Comparison of ENCODE assay signal across 27 cellular contexts in the genomic region with DNA sequence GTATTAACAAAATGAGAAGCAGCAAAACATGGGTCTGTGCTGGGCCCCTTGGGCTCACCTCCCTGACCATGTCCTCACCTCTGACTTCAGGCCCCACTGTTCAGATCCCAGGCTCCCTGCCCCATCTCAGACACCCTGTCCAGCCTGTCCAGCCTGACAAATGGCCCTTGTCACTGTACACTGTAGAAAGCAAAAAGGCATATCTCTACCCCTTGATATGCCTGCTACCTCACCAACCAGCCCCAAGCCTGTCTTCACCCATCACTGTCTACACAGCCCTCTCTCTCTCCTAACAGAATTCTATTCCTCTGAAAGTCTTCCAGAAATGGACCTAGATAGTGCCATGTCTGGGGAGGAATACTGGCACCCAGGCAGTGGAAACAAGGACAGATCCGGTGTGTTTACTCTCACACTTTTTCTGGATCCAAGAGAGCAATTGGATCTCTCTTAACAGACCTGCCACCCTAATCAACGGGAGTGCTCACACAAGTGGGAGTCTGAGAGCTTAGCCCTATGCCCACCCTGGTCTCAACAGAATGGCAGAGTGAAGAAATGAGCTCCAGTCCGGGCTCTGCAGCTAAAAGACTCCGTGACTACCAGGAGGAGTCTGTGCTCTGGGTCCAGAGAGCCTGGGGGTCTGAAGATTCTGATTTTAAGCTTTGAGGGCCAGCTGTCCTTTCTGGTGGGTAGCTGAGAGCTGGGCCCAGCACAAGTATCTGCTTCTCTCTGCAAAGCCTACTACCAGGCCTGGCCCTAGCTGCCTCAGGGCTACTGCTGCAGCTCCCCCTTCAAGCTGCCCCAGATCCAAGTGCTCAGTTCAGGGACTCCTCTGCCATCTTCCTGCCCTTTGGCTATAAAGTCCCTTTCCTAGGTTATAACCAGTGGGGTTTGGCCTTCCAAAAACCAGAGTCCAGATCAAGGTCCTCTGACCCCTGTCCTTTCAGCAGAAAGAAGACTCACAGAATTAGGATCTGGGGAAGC. TPM values are rescaled to one million over a fixed set of nuclear protein-coding genes. Genes with fewer than 3 reads are reported as not detected.
A peak's percentile ranks its signal among the peaks of the same experiment; 100 is the strongest.
DNase-seq lines count a peak whose midpoint lies in the region; ATAC-seq and TF ChIP-seq lines count a peak whose summit lies in the region.
"Had no signal": no experiment of that assay in that cellular context is flagged by ENCODE, and none has a peak within 500 bp of the region (broad histone marks: within the 10 kb centered on the region; RNA-seq: fewer than 3 reads in every experiment).

No MANE protein-coding gene starts in this region.

- no peak overlapping the region for H3K4me3 ChIP-seq in naive thymus-derived CD4-positive, alpha-beta T cell (ENCODE audit: low read length)
- H3K4me3 ChIP-seq: A549, breast epithelium, lung, MG63 had no signal

- no peaks in the 10 kb centered on the region for H3K27me3 ChIP-seq in naive thymus-derived CD4-positive, alpha-beta T cell (ENCODE audit: control insufficient read depth in 2 of 2, insufficient read depth in 2 of 2, low read length in 2 of 2)
- H3K27me3 ChIP-seq: breast epithelium, MG63 had no signal

- no peak overlapping the region for H3K27ac ChIP-seq in naive thymus-derived CD4-positive, alpha-beta T cell (ENCODE audit: low read depth, low read length)
- H3K27ac ChIP-seq: A549, breast epithelium, KMS-11 had no signal

- H3K4me3 Mint-ChIP-seq in endothelial cell (ENCODE audit: unreplicated experiment) (peak overlapping the region; percentile 35), Calu3 (ENCODE audit: low read depth, unreplicated experiment) (no peak overlapping the region)
- peak overlapping the region in 1 of 10 donors; percentile 2 for H3K4me3 Mint-ChIP-seq in naive thymus-derived CD4-positive, alpha-beta T cell
- H3K4me3 Mint-ChIP-seq: activated CD8-positive, alpha-beta T cell treated with anti-CD3 and anti-CD28 coated beads for 36 hours; activated naive CD4-positive, alpha-beta T cell treated with anti-CD3 and anti-CD28 coated beads, Interleukin-2, amount 50 U/mL, for 24 hours; CD8-positive, alpha-beta T cell; natural killer cell had no signal

- ATAC-seq in left ventricle myocardium superior: peak; percentile 14
- peak; percentile 8 for ATAC-seq in naive thymus-derived CD4-positive, alpha-beta T cell
- ATAC-seq: A549; activated CD8-positive, alpha-beta T cell treated with anti-CD3 and anti-CD28 coated beads for 36 hours; CD8-positive, alpha-beta T cell; PC-3 had no signal

- no peaks in the 10 kb centered on the region for H3K9me3 ChIP-seq in naive thymus-derived CD4-positive, alpha-beta T cell (ENCODE audit: control insufficient read depth in 2 of 3, low read length in 3 of 3)
- H3K9me3 ChIP-seq: A549, breast epithelium, MG63 had no signal

- TF ChIP-seq CTCF in endothelial cell (IDR thresholded peaks at IDR 0.05; ENCODE audit: unreplicated experiment): no peak
- no peak for TF ChIP-seq CTCF in Calu3 (IDR thresholded peaks at IDR 0.05; ENCODE audit: unreplicated experiment)

- POLR2A ChIA-PET in naive thymus-derived CD4-positive, alpha-beta T cell (lab: Charles Lee): no interaction called here

- H3K36me3 Mint-ChIP-seq in endothelial cell (ENCODE audit: low read depth, unreplicated experiment): no peaks in the 10 kb centered on the region
- peaks cover 0 to 6% (median 0%) of the 10 kb centered on the region in 5 donors for H3K36me3 Mint-ChIP-seq in naive thymus-derived CD4-positive, alpha-beta T cell
- no peaks in the 10 kb centered on the region for H3K36me3 Mint-ChIP-seq in Calu3 (ENCODE audit: insufficient read depth, unreplicated experiment)
- H3K36me3 Mint-ChIP-seq: activated naive CD4-positive, alpha-beta T cell treated with anti-CD3 and anti-CD28 coated beads, Interleukin-2, amount 50 U/mL, for 24 hours; CD8-positive, alpha-beta T cell; natural killer cell had no signal

- intact Hi-C loops in left ventricle myocardium superior (cut with micrococcal nuclease): no loop called here
- intact Hi-C loops in cardiac septum (cut with DNase I): no loop called here
- intact Hi-C loops in naive thymus-derived CD4-positive, alpha-beta T cell (cut with micrococcal nuclease): no loop called here
- intact Hi-C loops in Calu3 (cut with micrococcal nuclease; ENCODE audit: unreplicated experiment): no loop called here

- CTCF ChIA-PET in naive thymus-derived CD4-positive, alpha-beta T cell (lab: Charles Lee): no interaction called here
- CTCF ChIA-PET in Calu3 (lab: Charles Lee): no interaction called here

- DNase-seq in left ventricle myocardium superior: no peak
- no peak for DNase-seq in cardiac septum (ENCODE audit: low spot score)
- no peak for DNase-seq in endothelial cell (ENCODE audit: low spot score)
- no peak for DNase-seq in naive thymus-derived CD4-positive, alpha-beta T cell
- DNase-seq in anterior cingulate cortex (lab: John Stamatoyannopoulos, UW): no peak
- DNase-seq in amniotic stem cell (lab: John Stamatoyannopoulos, UW): no peak
- DNase-seq in Calu3: no peak
- DNase-seq in stimulated activated CD4-positive, alpha-beta T cell treated with anti-CD3 and anti-CD28 coated beads, Interleukin-2, amount 100 ng/mL, for 48 hours: no peak
- DNase-seq: activated CD8-positive, alpha-beta T cell treated with anti-CD3 and anti-CD28 coated beads for 36 hours; cortex of kidney; MG63; natural killer cell; NCI-H2029 treated with DMSO at 0.1 percent for 48 hours; PC-3; stimulated activated naive CD4-positive, alpha-beta T cell treated with Interleukin-2 at 50 U/mL for 16 hours had no signal

- H3K36me3 ChIP-seq in naive thymus-derived CD4-positive, alpha-beta T cell (ENCODE audit: control insufficient read depth in 2 of 3, insufficient read depth in 3 of 3, low read length in 3 of 3): no peaks in the 10 kb centered on the region
- H3K36me3 ChIP-seq: breast epithelium, MG63 had no signal

- H3K27ac Mint-ChIP-seq in endothelial cell (ENCODE audit: unreplicated experiment): no peak overlapping the region
- peak overlapping the region in 1 of 9 donors; percentile 77 for H3K27ac Mint-ChIP-seq in naive thymus-derived CD4-positive, alpha-beta T cell
- no peak overlapping the region for H3K27ac Mint-ChIP-seq in Calu3 (ENCODE audit: unreplicated experiment)
- H3K27ac Mint-ChIP-seq: activated CD8-positive, alpha-beta T cell treated with anti-CD3 and anti-CD28 coated beads for 36 hours; activated naive CD4-positive, alpha-beta T cell treated with anti-CD3 and anti-CD28 coated beads, Interleukin-2, amount 50 U/mL, for 24 hours; activated T-helper 2 cell treated with anti-CD3 and anti-CD28 coated beads, Interferon-gamma antibody, Interleukin-2, Interleukin-4, amounts not matched to agents 10 μg/mL and 5 μg/mL and 100 μg/mL, durations not matched to agents 14 hours and 24 hours and 36 hours; CD8-positive, alpha-beta T cell; natural killer cell had no signal

- H3K9me3 Mint-ChIP-seq in endothelial cell (ENCODE audit: unreplicated experiment) (no peaks in the 10 kb centered on the region), Calu3 (ENCODE audit: low read depth, unreplicated experiment) (no peaks in the 10 kb centered on the region)
- H3K9me3 Mint-ChIP-seq in naive thymus-derived CD4-positive, alpha-beta T cell: no peaks in the 10 kb centered on the region
- H3K9me3 Mint-ChIP-seq: activated CD8-positive, alpha-beta T cell treated with anti-CD3 and anti-CD28 coated beads for 36 hours; activated naive CD4-positive, alpha-beta T cell treated with anti-CD3 and anti-CD28 coated beads, Interleukin-2, amount 50 U/mL, for 24 hours; activated T-helper 2 cell treated with anti-CD3 and anti-CD28 coated beads, Interferon-gamma antibody, Interleukin-2, Interleukin-4, amounts not matched to agents 10 μg/mL and 5 μg/mL and 100 μg/mL, durations not matched to agents 14 hours and 24 hours and 36 hours; CD8-positive, alpha-beta T cell; natural killer cell had no signal

- H3K27me3 Mint-ChIP-seq in endothelial cell (ENCODE audit: unreplicated experiment) (peaks cover 6% of the 10 kb centered on the region), Calu3 (ENCODE audit: unreplicated experiment) (peaks cover 63% of the 10 kb centered on the region)
- H3K27me3 Mint-ChIP-seq in naive thymus-derived CD4-positive, alpha-beta T cell: peaks cover 0 to 12% (median 0%) of the 10 kb centered on the region in 5 donors
- H3K27me3 Mint-ChIP-seq: activated naive CD4-positive, alpha-beta T cell treated with anti-CD3 and anti-CD28 coated beads, Interleukin-2, amount 50 U/mL, for 24 hours had no signal

- peaks cover 16% of the 10 kb centered on the region for H3K4me1 Mint-ChIP-seq in endothelial cell (ENCODE audit: unreplicated experiment)
- peaks cover 15 to 21% (median 20%) of the 10 kb centered on the region in 7 donors for H3K4me1 Mint-ChIP-seq in naive thymus-derived CD4-positive, alpha-beta T cell
- H3K4me1 Mint-ChIP-seq in Calu3 (ENCODE audit: low read depth, unreplicated experiment): peaks cover 32% of the 10 kb centered on the region

- no TSS peak for BruUV-seq in Calu3 (replicated peaks; lab: Mats Ljungman, UMichigan)

- H3K4me1 ChIP-seq in naive thymus-derived CD4-positive, alpha-beta T cell (ENCODE audit: control insufficient read depth in 2 of 2, insufficient read depth in 2 of 2, low read length in 2 of 2): peaks cover 0 to 16% of the 10 kb centered on the region in 2 donors
- H3K4me1 ChIP-seq: A549 had no signal

RNA-seq across cellular contexts. Expression of a gene that starts 3.8 kb away (rescaled TPM):
- total RNA-seq in left ventricle myocardium superior (87.0 TPM), cardiac septum (91.9 TPM), endothelial cell (ENCODE audit: unreplicated experiment) (0.51 TPM), Calu3 (2022) (5.0 and 10.6 TPM in 2 replicates)
- 1,000 to 10,000 TPM in 1 of 5 experiments, 100 to 1,000 TPM in 1, 1 to 10 TPM in 2, not detected in 1; 8.3 to 2,269 (median 103) TPM for total RNA-seq in naive thymus-derived CD4-positive, alpha-beta T cell
- 10 to 100 TPM in 1 of 2 donors, 1 to 10 TPM in 1; 9.0 to 22.8 TPM for polyA plus RNA-seq in naive thymus-derived CD4-positive, alpha-beta T cell
- total RNA-seq: activated CD8-positive, alpha-beta T cell treated with anti-CD3 and anti-CD28 coated beads for 36 hours; activated T-helper 2 cell treated with anti-CD3 and anti-CD28 coated beads, Interferon-gamma antibody, Interleukin-2, Interleukin-4, amounts not matched to agents 10 μg/mL and 5 μg/mL and 100 μg/mL, durations not matched to agents 14 hours and 24 hours and 36 hours; glomerular endothelial cell had no signal

RNA-seq across cellular contexts. Expression of a gene that starts 12.8 kb away (rescaled TPM):
- total RNA-seq in left ventricle myocardium superior (not detected), cardiac septum (not detected), endothelial cell (ENCODE audit: unreplicated experiment) (1.7 TPM), Calu3 (2022) (0.38 TPM in 1 of 2 replicates, not detected in the other)
- not detected for total RNA-seq in naive thymus-derived CD4-positive, alpha-beta T cell
- not detected for polyA plus RNA-seq in naive thymus-derived CD4-positive, alpha-beta T cell
- total RNA-seq: activated CD8-positive, alpha-beta T cell treated with anti-CD3 and anti-CD28 coated beads for 36 hours; activated T-helper 2 cell treated with anti-CD3 and anti-CD28 coated beads, Interferon-gamma antibody, Interleukin-2, Interleukin-4, amounts not matched to agents 10 μg/mL and 5 μg/mL and 100 μg/mL, durations not matched to agents 14 hours and 24 hours and 36 hours; breast epithelium; CD8-positive, alpha-beta T cell; glomerular endothelial cell; natural killer cell; omental fat pad; PC-3; pulmonary artery endothelial cell; temporal lobe; urinary bladder had no signal
- polyA plus RNA-seq: A549 had no signal

RNA-seq across cellular contexts. Expression of a gene that starts 14.0 kb away (rescaled TPM):
- total RNA-seq in left ventricle myocardium superior (3.5 TPM), cardiac septum (4.1 TPM), endothelial cell (ENCODE audit: unreplicated experiment) (not detected), Calu3 (2022) (not detected in 2 replicates)
- 100 to 1,000 TPM in 1 of 5 experiments, 10 to 100 TPM in 1, not detected in 3; 22.0 to 179 TPM for total RNA-seq in naive thymus-derived CD4-positive, alpha-beta T cell
- polyA plus RNA-seq in naive thymus-derived CD4-positive, alpha-beta T cell: not detected
- total RNA-seq: activated CD8-positive, alpha-beta T cell treated with anti-CD3 and anti-CD28 coated beads for 36 hours; activated T-helper 2 cell treated with anti-CD3 and anti-CD28 coated beads, Interferon-gamma antibody, Interleukin-2, Interleukin-4, amounts not matched to agents 10 μg/mL and 5 μg/mL and 100 μg/mL, durations not matched to agents 14 hours and 24 hours and 36 hours; CD8-positive, alpha-beta T cell; glomerular endothelial cell; PC-3; pulmonary artery endothelial cell had no signal
- polyA plus RNA-seq: A549 had no signal

RNA-seq across cellular contexts. Expression of a gene that starts 29.5 kb away (rescaled TPM):
- total RNA-seq in left ventricle myocardium superior (40.7 TPM), cardiac septum (71.3 TPM), endothelial cell (ENCODE audit: unreplicated experiment) (not detected), Calu3 (2022) (not detected in 2 replicates)
- 1,000 to 10,000 TPM in 1 of 5 experiments, 100 to 1,000 TPM in 1, 1 to 10 TPM in 2, not detected in 1; 1.3 to 1,624 (median 61.2) TPM for total RNA-seq in naive thymus-derived CD4-positive, alpha-beta T cell
- 10 to 100 TPM in 1 of 2 donors, 1 to 10 TPM in 1; 1.7 to 10.8 TPM for polyA plus RNA-seq in naive thymus-derived CD4-positive, alpha-beta T cell
- total RNA-seq: activated CD8-positive, alpha-beta T cell treated with anti-CD3 and anti-CD28 coated beads for 36 hours; activated T-helper 2 cell treated with anti-CD3 and anti-CD28 coated beads, Interferon-gamma antibody, Interleukin-2, Interleukin-4, amounts not matched to agents 10 μg/mL and 5 μg/mL and 100 μg/mL, durations not matched to agents 14 hours and 24 hours and 36 hours; glomerular endothelial cell; pulmonary artery endothelial cell had no signal
- polyA plus RNA-seq: A549 had no signal

RNA-seq across cellular contexts. Expression of a gene that starts 48.7 kb away (rescaled TPM):
- not detected for total RNA-seq in left ventricle myocardium superior
- total RNA-seq in cardiac septum: not detected
- total RNA-seq in endothelial cell (ENCODE audit: unreplicated experiment): 1.1 TPM
- not detected for total RNA-seq in naive thymus-derived CD4-positive, alpha-beta T cell
- polyA plus RNA-seq in naive thymus-derived CD4-positive, alpha-beta T cell: not detected
- total RNA-seq in Calu3 (2022): not detected in 2 replicates
- total RNA-seq: activated CD8-positive, alpha-beta T cell treated with anti-CD3 and anti-CD28 coated beads for 36 hours; activated T-helper 2 cell treated with anti-CD3 and anti-CD28 coated beads, Interferon-gamma antibody, Interleukin-2, Interleukin-4, amounts not matched to agents 10 μg/mL and 5 μg/mL and 100 μg/mL, durations not matched to agents 14 hours and 24 hours and 36 hours; breast epithelium; CD8-positive, alpha-beta T cell; glomerular endothelial cell; lung; natural killer cell; omental fat pad; PC-3; pulmonary artery endothelial cell; temporal lobe; urinary bladder had no signal
- polyA plus RNA-seq: A549, lung, urinary bladder had no signal
